ENCODE assay signal across 8 cellular contexts in the genomic region with DNA sequence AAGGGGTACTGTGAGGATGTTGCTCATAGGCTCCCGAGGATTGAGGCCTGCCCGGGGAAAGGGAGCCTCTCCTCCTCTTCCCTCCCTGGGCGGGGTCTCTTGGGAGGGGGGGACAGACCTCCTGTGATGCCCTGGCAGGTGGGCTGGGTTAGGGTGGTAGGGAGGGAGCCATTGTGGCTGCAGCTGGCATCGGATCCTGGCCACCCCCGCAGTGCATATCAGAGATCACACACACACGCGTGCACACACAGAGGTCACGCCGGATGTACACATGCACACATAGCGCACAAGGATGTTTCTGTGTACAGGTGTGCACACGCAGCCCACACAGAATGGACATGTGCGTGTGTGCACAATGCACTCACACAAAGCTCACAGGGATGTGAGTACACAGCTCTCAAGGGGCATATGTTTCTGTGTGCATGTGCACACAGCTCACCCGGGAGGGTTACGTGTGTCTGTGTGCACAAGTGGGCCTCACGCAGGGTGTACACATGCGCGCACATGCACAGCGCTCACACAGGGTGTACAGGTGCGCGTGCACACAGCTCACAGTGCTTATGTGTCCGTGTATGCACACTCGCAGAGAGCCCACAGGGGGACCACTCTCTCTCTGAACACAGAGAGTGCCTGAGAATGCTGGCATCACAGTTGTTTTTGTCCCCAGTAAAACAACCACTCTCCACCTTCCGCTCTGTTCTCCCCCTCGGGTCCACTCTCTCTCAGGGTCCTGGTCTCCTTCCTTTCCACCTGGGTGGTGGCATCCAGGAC. TPM values are rescaled to one million over a fixed set of nuclear protein-coding genes. Genes with fewer than 3 reads are reported as not detected.
DNase-seq lines count a peak whose midpoint lies in the region; ATAC-seq and TF ChIP-seq lines count a peak whose summit lies in the region.

No MANE protein-coding gene starts in this region.

- H3K36me3 ChIP-seq in heart right ventricle = peaks cover 0 to 4% (median 0%) of the 10 kb centered on the region in 9 donors
- H3K36me3 ChIP-seq in urinary bladder (ENCODE audit: insufficient read depth) = no peaks in the 10 kb centered on the region

- POLR2A ChIA-PET in activated CD4-positive, alpha-beta memory T cell treated with anti-CD3 and anti-CD28 coated beads for 36 hours (lab: Charles Lee) = interaction anchor here (0.5 to 1.3 kb wide), 6 partner anchors 11 to 223 kb away, joined by 3 to 10 read pairs (median 3); no protein-coding TSS in a partner anchor

- peak overlapping the region; percentile 42 for H3K4me3 Mint-ChIP-seq in activated CD4-positive, alpha-beta memory T cell treated with anti-CD3 and anti-CD28 coated beads for 36 hours

- no peaks in the 10 kb centered on the region for H3K36me3 Mint-ChIP-seq in activated CD4-positive, alpha-beta memory T cell treated with anti-CD3 and anti-CD28 coated beads for 36 hours

- peaks cover 0 to 26% (median 0%) of the 10 kb centered on the region in 7 donors for H3K27me3 ChIP-seq in heart right ventricle

- no peaks in the 10 kb centered on the region for H3K9me3 ChIP-seq in heart right ventricle

- H3K4me1 Mint-ChIP-seq in activated CD4-positive, alpha-beta memory T cell treated with anti-CD3 and anti-CD28 coated beads for 36 hours (ENCODE audit: low read depth) = peaks cover 10% of the 10 kb centered on the region

- no peak for TF ChIP-seq CTCF in heart right ventricle (IDR thresholded peaks at IDR 0.05)

- DNase-seq in heart right ventricle (no peak), Right ventricle myocardium inferior (ENCODE audit: missing footprints) (no peak), left lobe of liver (ENCODE audit: low spot score) (peak; percentile 47), NCI-H2171 (lab: John Stamatoyannopoulos, UW) (no peak), DMS 273 treated with DMSO at 0.1 percent for 48 hours (lab: John Stamatoyannopoulos, UW) (no peak)
- DNase-seq in activated CD4-positive, alpha-beta memory T cell treated with anti-CD3 and anti-CD28 coated beads for 36 hours = no peak

- H3K27ac ChIP-seq in heart right ventricle = peak overlapping the region in 1 of 10 donors; percentile 28
- H3K27ac ChIP-seq in urinary bladder (ENCODE audit: low read depth) = no peak overlapping the region

- intact Hi-C loops in heart right ventricle (cut with DNase I) = loop anchor here in 9 of 10 donors (2.0 to 10.0 kb wide), 11 partner anchors 35 to 203 kb away; a partner anchor contains a TSS
- intact Hi-C loops in Right ventricle myocardium inferior (cut with DNase I) = no loop called here
- intact Hi-C loops in activated CD4-positive, alpha-beta memory T cell treated with anti-CD3 and anti-CD28 coated beads for 36 hours (cut with micrococcal nuclease) = loop anchor here (1.0 kb wide), 1 partner anchor 171 kb away; no protein-coding TSS in a partner anchor

- ATAC-seq in heart right ventricle (no peak), Right ventricle myocardium inferior (no peak), left lobe of liver (no peak), HG03045 (IDR thresholded peaks at IDR 0.05; ENCODE audit: unreplicated experiment) (no peak)

- peak overlapping the region in 9 of 10 donors; percentile 40 to 67 (median 54) for H3K4me3 ChIP-seq in heart right ventricle
- H3K4me3 ChIP-seq in urinary bladder (ENCODE audit: low read depth, low read length) = peak overlapping the region; percentile 53

- 71 to 72% methylated on average over 23 to 24 of the region's 24 CpGs for WGBS in heart right ventricle, 2 donors
- 73% methylated on average over 24 of the region's 24 CpGs for WGBS in urinary bladder

- H3K4me1 ChIP-seq in heart right ventricle (peaks cover 0 to 39% (median 10%) of the 10 kb centered on the region in 9 donors), urinary bladder (ENCODE audit: insufficient read depth) (peaks cover 2% of the 10 kb centered on the region)

- H3K9me3 Mint-ChIP-seq in activated CD4-positive, alpha-beta memory T cell treated with anti-CD3 and anti-CD28 coated beads for 36 hours = no peaks in the 10 kb centered on the region

- CTCF ChIA-PET in activated CD4-positive, alpha-beta memory T cell treated with anti-CD3 and anti-CD28 coated beads for 36 hours (lab: Charles Lee) = interaction anchor here (0.5 to 3.6 kb wide), 39 partner anchors 8 to 265 kb away, joined by 3 to 120 read pairs (median 4); a partner anchor contains a TSS

- no peak overlapping the region for H3K27ac Mint-ChIP-seq in activated CD4-positive, alpha-beta memory T cell treated with anti-CD3 and anti-CD28 coated beads for 36 hours

- peaks cover 14% of the 10 kb centered on the region for H3K27me3 Mint-ChIP-seq in activated CD4-positive, alpha-beta memory T cell treated with anti-CD3 and anti-CD28 coated beads for 36 hours

RNA-seq across cellular contexts. Expression of a gene that starts 2.4 kb away (rescaled TPM):
- total RNA-seq in heart right ventricle = 1 to 10 TPM in 9 of 10 donors, under 1 TPM in 1; 0.79 to 6.2 (median 2.1) TPM
- polyA plus RNA-seq in heart right ventricle = under 1 TPM; 0.65 to 0.88 TPM
- 0.92 TPM for total RNA-seq in Right ventricle myocardium inferior
- under 1 TPM in 1 of 2 experiments, not detected in 1; 0.27 TPM for total RNA-seq in activated CD4-positive, alpha-beta memory T cell treated with anti-CD3 and anti-CD28 coated beads for 36 hours
- 0.68 TPM for total RNA-seq in left lobe of liver
- not detected for total RNA-seq in urinary bladder
- 1.1 TPM for polyA plus RNA-seq in urinary bladder

RNA-seq across cellular contexts. Expression of a gene that starts 53.1 kb away (rescaled TPM):
- 10 to 100 TPM; 11.2 to 34.0 (median 18.3) TPM for total RNA-seq in heart right ventricle
- 10 to 100 TPM; 19.0 to 20.8 TPM for polyA plus RNA-seq in heart right ventricle
- total RNA-seq in Right ventricle myocardium inferior = 17.9 TPM
- total RNA-seq in activated CD4-positive, alpha-beta memory T cell treated with anti-CD3 and anti-CD28 coated beads for 36 hours = 10 to 100 TPM; 31.2 TPM
- 21.3 TPM for total RNA-seq in left lobe of liver
- total RNA-seq in urinary bladder = 10.6 TPM
- 47.6 TPM for polyA plus RNA-seq in urinary bladder

RNA-seq across cellular contexts. Expression of a gene that starts 55.6 kb away (rescaled TPM):
- total RNA-seq in heart right ventricle (10 to 100 TPM in 1 of 10 donors, 1 to 10 TPM in 4, under 1 TPM in 5; 0.17 to 20.0 (median 1.0) TPM), Right ventricle myocardium inferior (3.0 TPM), left lobe of liver (1.8 TPM), urinary bladder (105 TPM)
- polyA plus RNA-seq in heart right ventricle (1 to 10 TPM in 1 of 2 donors, under 1 TPM in 1; 0.28 to 1.5 TPM), urinary bladder (1.5 TPM)
- total RNA-seq in activated CD4-positive, alpha-beta memory T cell treated with anti-CD3 and anti-CD28 coated beads for 36 hours = 100 to 1,000 TPM; 301 to 311 TPM
